ENCODE assay signal across 8 cellular contexts in the genomic region with DNA sequence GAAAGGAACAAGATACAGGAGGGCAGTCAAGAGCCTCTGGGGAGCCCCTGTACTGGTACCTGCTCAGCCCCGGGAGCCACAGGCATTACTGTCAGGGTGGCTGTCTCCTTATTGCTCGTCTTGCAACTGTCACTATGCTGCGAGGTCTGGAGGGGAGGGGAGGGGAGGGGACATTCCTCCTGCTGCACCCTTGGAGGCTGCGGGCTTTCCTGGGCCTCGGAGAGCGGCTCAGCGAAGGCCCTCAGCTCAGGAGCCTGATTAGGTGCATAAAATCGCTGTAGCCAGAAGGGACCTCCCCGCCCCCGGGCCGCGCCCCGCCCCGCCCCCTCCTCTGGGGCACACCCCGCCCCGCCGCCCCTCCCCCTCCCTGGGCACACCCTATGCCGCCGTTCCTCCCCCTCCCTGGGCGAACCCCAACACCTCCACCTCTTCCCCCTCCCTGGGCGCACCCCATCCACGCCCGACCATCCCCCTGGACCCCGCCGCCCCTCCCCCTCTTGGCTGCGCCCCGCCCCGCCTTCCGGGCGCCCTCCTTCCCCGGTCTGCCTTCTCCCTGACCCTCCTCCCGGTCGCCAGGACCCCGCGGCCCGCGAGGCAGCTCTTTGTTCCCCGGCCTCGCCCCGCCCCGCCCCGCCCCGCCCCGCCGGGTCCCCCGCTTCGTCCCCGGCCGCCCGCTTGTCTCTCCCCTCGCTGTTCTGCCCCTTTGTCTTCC. TPM values are rescaled to one million over a fixed set of nuclear protein-coding genes. Genes with fewer than 3 reads are reported as not detected.
DNase-seq lines count a peak whose midpoint lies in the region; ATAC-seq, FAIRE-seq and TF ChIP-seq lines count a peak whose summit lies in the region.

No MANE protein-coding gene starts in this region.

- H3K36me3 Mint-ChIP-seq in activated naive CD4-positive, alpha-beta T cell treated with anti-CD3 and anti-CD28 coated beads, Interleukin-2, amount 50 U/mL, for 24 hours = no peaks in the 10 kb centered on the region

- no peaks in the 10 kb centered on the region for H3K27me3 Mint-ChIP-seq in activated naive CD4-positive, alpha-beta T cell treated with anti-CD3 and anti-CD28 coated beads, Interleukin-2, amount 50 U/mL, for 24 hours

- H3K4me3 ChIP-seq in NT2/D1 (ENCODE audit: insufficient read length, low read depth) (peak overlapping the region; percentile 16), skeletal muscle cell (ENCODE audit: low read depth, low read length) (peak overlapping the region; percentile 46)

- no peak overlapping the region for H3K27ac Mint-ChIP-seq in activated naive CD4-positive, alpha-beta T cell treated with anti-CD3 and anti-CD28 coated beads, Interleukin-2, amount 50 U/mL, for 24 hours

- H3K4me1 ChIP-seq in NT2/D1 (ENCODE audit: insufficient read depth, insufficient read length) = peaks cover 14% of the 10 kb centered on the region

- peaks cover 5% of the 10 kb centered on the region for H3K36me3 ChIP-seq in NT2/D1 (ENCODE audit: insufficient read depth, insufficient read length, low read length)

- H3K4me3 Mint-ChIP-seq in activated naive CD4-positive, alpha-beta T cell treated with anti-CD3 and anti-CD28 coated beads, Interleukin-2, amount 50 U/mL, for 24 hours = peak overlapping the region; percentile 81

- intact Hi-C loops in left ventricle myocardium superior (cut with micrococcal nuclease) = no loop called here

- DNase-seq in D721Med (ENCODE audit: insufficient read length, low spot score) (peak; percentile 61), NT2/D1 (ENCODE audit: low read depth, low spot score) (peak; percentile 72), left ventricle myocardium superior (peak; percentile 58), skeletal muscle cell (ENCODE audit: low read depth) (no peak), CD1c-positive myeloid dendritic cell (ENCODE audit: extremely low spot score) (no peak), SKM-1 treated with dmso at 0.1 percent for 144 hours (lab: John Stamatoyannopoulos, UW; ENCODE audit: unreplicated experiment) (no peak)

- H3K9me3 ChIP-seq in NT2/D1 (ENCODE audit: insufficient read depth, low read length) = no peaks in the 10 kb centered on the region

- H3K4me1 Mint-ChIP-seq in activated naive CD4-positive, alpha-beta T cell treated with anti-CD3 and anti-CD28 coated beads, Interleukin-2, amount 50 U/mL, for 24 hours = peaks cover 16% of the 10 kb centered on the region

- ATAC-seq in left ventricle myocardium superior (peak; percentile 69), GM18858 (IDR thresholded peaks at IDR 0.05; ENCODE audit: unreplicated experiment) (no peak)

- peak overlapping the region; percentile 37 for H3K9ac ChIP-seq in NT2/D1 (ENCODE audit: insufficient read length, low read depth)

- H3K27me3 ChIP-seq in NT2/D1 (ENCODE audit: insufficient read depth, insufficient read length) = no peaks in the 10 kb centered on the region

- no peaks in the 10 kb centered on the region for H3K9me3 Mint-ChIP-seq in activated naive CD4-positive, alpha-beta T cell treated with anti-CD3 and anti-CD28 coated beads, Interleukin-2, amount 50 U/mL, for 24 hours

- no peak for TF ChIP-seq CTCF in D721Med (IDR thresholded peaks at IDR 0.05; ENCODE audit: insufficient read depth, missing control alignments)

- FAIRE-seq in D721Med (lab: Jason Lieb, UNC) = no peak

RNA-seq across cellular contexts. Expression of a gene that starts 35.5 kb away (rescaled TPM):
- 3.1 TPM for total RNA-seq in left ventricle myocardium superior

Comparison
In these comparisons a context has a peak if more than half of its experiments do, and no peak if none do; other contexts are left out.
1. DNase-seq: peak in D721Med (single experiment), NT2/D1 (single experiment) and left ventricle myocardium superior (single experiment); none in skeletal muscle cell (single experiment), CD1c-positive myeloid dendritic cell (single experiment) and SKM-1 treated with dmso at 0.1 percent for 144 hours (single experiment).